Comparison of ENCODE assay signal across 1 cellular context in genomic region chr2:231189571-231190495, GRCh38.
TF ChIP-seq lines count a peak whose summit lies in the region.

No MANE protein-coding gene starts in this region.

TF ChIP-seq in H1, 55 proteins besides CTCF, POLR2A, EP300 and RAD21:
- TF ChIP-seq USF2 (IDR thresholded peaks at IDR 0.05; ENCODE audit: low read length) (0 out of 2 replicates have a peak, but pooled peaks have one; percentile 3), TAF1 (IDR thresholded peaks at IDR 0.05; ENCODE audit: low read depth, low read length) (no peak), FOSL1 (IDR thresholded peaks at IDR 0.05; ENCODE audit: insufficient read depth, low read depth, low read length) (no peak)
